Comparison of ENCODE assay signal across 21 cellular contexts in genomic region chr7:141201145-141201885, GRCh38.
"Had no signal": no experiment of that assay in that cellular context is flagged by ENCODE, and none has a peak within 500 bp of the region (broad histone marks: within the 10 kb centered on the region; RNA-seq: fewer than 3 reads in every experiment).

No MANE protein-coding gene starts in this region.

- H3K4me3 ChIP-seq: ascending aorta, breast epithelium, hepatocyte, left lung, lung, pancreas, psoas muscle, right atrium auricular region, tibial nerve had no signal

- H3K27ac ChIP-seq: ascending aorta, breast epithelium, foreskin keratinocyte, hepatocyte, left lung, neutrophil, pancreas, psoas muscle, right atrium auricular region, tibial nerve had no signal

- DNase-seq: activated CD4-positive, alpha-beta memory T cell treated with anti-CD3 and anti-CD28 coated beads for 36 hours; activated CD4-positive, alpha-beta T cell treated with anti-CD3 and anti-CD28 coated beads for 48 hours; activated effector memory CD4-positive, alpha-beta T cell treated with anti-CD3 and anti-CD28 coated beads, Interleukin-2, amount 50 U/mL, for 16 hours; activated T-cell treated with anti-CD3 and anti-CD28 coated beads, Interleukin-2, amount 50 U/mL, for 48 hours; effector memory CD4-positive, alpha-beta T cell; foreskin keratinocyte; immature natural killer cell; left lung; naive thymus-derived CD8-positive, alpha-beta T cell; pancreas; psoas muscle; stimulated activated CD4-positive, alpha-beta T cell treated with anti-CD3 and anti-CD28 coated beads, Interleukin-12 subunit alpha, Interleukin-12 subunit beta, amount 100 ng/mL, for 4 hours; stimulated activated CD4-positive, alpha-beta T cell treated with anti-CD3 and anti-CD28 coated beads, Interleukin-1b, Interleukin-23, amount 100 ng/mL, for 48 hours; T1000 had no signal

- H3K36me3 ChIP-seq: ascending aorta, breast epithelium, left lung, neutrophil, pancreas, right atrium auricular region, tibial nerve had no signal

- H3K9me3 ChIP-seq: ascending aorta, breast epithelium, left lung, neutrophil, pancreas, psoas muscle, right atrium auricular region, tibial nerve had no signal

- H3K27me3 ChIP-seq: ascending aorta, breast epithelium, foreskin keratinocyte, hepatocyte, pancreas, right atrium auricular region, tibial nerve had no signal

- H3K4me1 ChIP-seq: ascending aorta, breast epithelium, foreskin keratinocyte, left lung, pancreas, psoas muscle, right atrium auricular region, tibial nerve had no signal

- ATAC-seq: foreskin keratinocyte; left lung; naive thymus-derived CD8-positive, alpha-beta T cell; pancreas had no signal
